8 cellular contexts compared by ENCODE assay signal in genomic region chr9:116153765-116154333, GRCh38. TPM values are rescaled to one million over a fixed set of nuclear protein-coding genes. Genes with fewer than 3 reads are reported as not detected.
DNase-seq lines count a peak whose midpoint lies in the region; ATAC-seq, FAIRE-seq and TF ChIP-seq lines count a peak whose summit lies in the region.

TSS of gene PAPPA (plus strand) at chr9:116153791. CDS start at chr9:116154173, 382 bp downstream.

- peak within 1 kb of the TSS; percentile 96 for H3K4me3 Mint-ChIP-seq in Caco-2 (ENCODE audit: unreplicated experiment)

- peaks cover 43% of the 10 kb centered on the region for H3K27me3 Mint-ChIP-seq in Caco-2 (ENCODE audit: insufficient read depth, unreplicated experiment)

- H3K18ac ChIP-seq in trophoblast cell (ENCODE audit: low read length): peak within 1 kb of the TSS; percentile 85

- WGBS in heart left ventricle, 4 donors: 2 to 4% (median 2%) methylated on average over 30 to 41 of the region's 41 CpGs
- WGBS in trophoblast cell (ENCODE audit: extremely low coverage, insufficient coverage, insufficient read length): no CpG with 5 or more reads among the region's 41 CpGs

- H3K27ac ChIP-seq in heart left ventricle (peak within 1 kb of the TSS; percentile 29 to 92 (median 78)), trophoblast cell (ENCODE audit: low read depth, low read length) (peak within 1 kb of the TSS; percentile 33)

- H3K36me3 Mint-ChIP-seq in Caco-2 (ENCODE audit: insufficient read depth, unreplicated experiment): peaks cover 6% of the 10 kb centered on the region

- peaks cover 12% of the 10 kb centered on the region for H3K4me1 Mint-ChIP-seq in Caco-2 (ENCODE audit: low read depth, unreplicated experiment)

- intact Hi-C loops in Caco-2 (cut with micrococcal nuclease; ENCODE audit: unreplicated experiment): loop anchor here (5.0 to 10.0 kb wide), 3 partner anchors 272 to 562 kb away; no protein-coding TSS in a partner anchor
- intact Hi-C loops in heart left ventricle (cut with DNase I): loop anchor here in 9 of 10 donors (2.0 to 10.0 kb wide), 16 partner anchors 161 to 562 kb away; no protein-coding TSS in a partner anchor

- TF ChIP-seq CTCF in Caco-2 (IDR thresholded peaks at IDR 0.05; ENCODE audit: insufficient read depth in 1 of 2, low read depth in 1 of 2, low read length in 1 of 2, severe bottlenecking in 1 of 2, unreplicated experiment in 1 of 2) (no peak), WI38 (IDR thresholded peaks at IDR 0.05; ENCODE audit: low read depth, low read length) (no peak), heart left ventricle (IDR thresholded peaks at IDR 0.05) (no peak)

- no peak within 1 kb of the TSS for H3K27ac Mint-ChIP-seq in Caco-2 (ENCODE audit: unreplicated experiment)

- peak within 1 kb of the TSS; percentile 56 for H2AFZ ChIP-seq in trophoblast cell (ENCODE audit: insufficient read depth, low read length, poor library complexity)

- CTCF ChIA-PET in Caco-2 (lab: Charles Lee): no interaction called here

- peak within 1 kb of the TSS; percentile 90 for H4K91ac ChIP-seq in trophoblast cell (ENCODE audit: low read depth, low read length)

- no peak within 1 kb of the TSS for H3K4ac ChIP-seq in trophoblast cell (ENCODE audit: low read depth, low read length)

- peak within 1 kb of the TSS; percentile 63 for H4K8ac ChIP-seq in trophoblast cell (ENCODE audit: low read depth, low read length)

- H3K27me3 ChIP-seq in Caco-2 (replicated peaks; ENCODE audit: control insufficient read depth, insufficient read depth, low read length): peaks cover 4% of the 10 kb centered on the region
- peaks cover 0 to 51% (median 4%) of the 10 kb centered on the region in 9 donors for H3K27me3 ChIP-seq in heart left ventricle
- H3K27me3 ChIP-seq in trophoblast cell (ENCODE audit: insufficient read depth, low read length): peaks cover 18% of the 10 kb centered on the region

- H3K9me3 Mint-ChIP-seq in Caco-2 (ENCODE audit: unreplicated experiment): no peaks in the 10 kb centered on the region

- no peak for FAIRE-seq in GM19239 (lab: Jason Lieb, UNC)

- H3K36me3 ChIP-seq in Caco-2 (ENCODE audit: control insufficient read depth, insufficient read depth, low read length): no peaks in the 10 kb centered on the region
- no peaks in the 10 kb centered on the region for H3K36me3 ChIP-seq in heart left ventricle
- H3K36me3 ChIP-seq in trophoblast cell (ENCODE audit: control insufficient read depth in 1 of 2, insufficient read depth in 2 of 2, low read length in 2 of 2): no peaks in the 10 kb centered on the region

- H3K4me3 ChIP-seq in Caco-2 (ENCODE audit: low read depth, low read length) (peak within 1 kb of the TSS; percentile 33), WI38 (ENCODE audit: low read depth, low read length) (peak within 1 kb of the TSS; percentile 62), heart left ventricle (peak within 1 kb of the TSS; percentile 38 to 75 (median 58)), trophoblast cell (ENCODE audit: low read depth, low read length) (peak within 1 kb of the TSS; percentile 78)

- peak within 1 kb of the TSS; percentile 45 for H3K9ac ChIP-seq in trophoblast cell (ENCODE audit: low read length)

- H3K14ac ChIP-seq in trophoblast cell (ENCODE audit: low read length): peak within 1 kb of the TSS; percentile 75

- DNase-seq in Caco-2 (no peak), heart left ventricle (no peak), trophoblast cell (no peak), NCI-H146 treated with DMSO at 0.1 percent for 48 hours (lab: John Stamatoyannopoulos, UW; ENCODE audit: unreplicated experiment) (no peak), GM19239 (ENCODE audit: insufficient read length, low spot score) (no peak)

- peak within 1 kb of the TSS; percentile 24 for H2BK5ac ChIP-seq in trophoblast cell (ENCODE audit: low read depth, low read length, poor library complexity)

- no peaks in the 10 kb centered on the region for H3K4me1 ChIP-seq in Caco-2
- peaks cover 0 to 36% (median 6%) of the 10 kb centered on the region in 12 donors for H3K4me1 ChIP-seq in heart left ventricle
- H3K4me1 ChIP-seq in trophoblast cell (ENCODE audit: control insufficient read depth in 1 of 2, insufficient read depth in 2 of 2, low read length in 2 of 2): peaks cover 4 to 9% of the 10 kb centered on the region in 2 experiments

- H3K4me2 ChIP-seq in trophoblast cell (ENCODE audit: low read length): peak within 1 kb of the TSS; percentile 89

- no peaks in the 10 kb centered on the region for H3K79me2 ChIP-seq in trophoblast cell (ENCODE audit: control insufficient read depth, insufficient read depth, low read length, poor library complexity)

- peak within 1 kb of the TSS; percentile 85 for H2BK120ac ChIP-seq in trophoblast cell (ENCODE audit: insufficient read depth, low read length, poor library complexity)

- BruUV-seq in Caco-2 (replicated peaks; lab: Mats Ljungman, UMichigan): no TSS peak

- POLR2A ChIA-PET in Caco-2 (lab: Charles Lee): no interaction called here

- H2AK5ac ChIP-seq in trophoblast cell (ENCODE audit: low read length): no peak within 1 kb of the TSS

- no peak for TF ChIP-seq POLR2A in heart left ventricle (IDR thresholded peaks at IDR 0.05)

- no peak within 1 kb of the TSS for H2BK12ac ChIP-seq in trophoblast cell (ENCODE audit: low read length)

- ATAC-seq in heart left ventricle: no peak
- ATAC-seq in GM19395 (IDR thresholded peaks at IDR 0.05; ENCODE audit: unreplicated experiment): no peak
- no peak for ATAC-seq in GM21515 (IDR thresholded peaks at IDR 0.05; ENCODE audit: unreplicated experiment)

- peaks cover 7% of the 10 kb centered on the region for H3K79me1 ChIP-seq in trophoblast cell (ENCODE audit: low read length)

- H3K9me3 ChIP-seq in Caco-2 (peaks cover 3% of the 10 kb centered on the region; the same call in 1 of the 2 replicates), heart left ventricle (no peaks in the 10 kb centered on the region), trophoblast cell (ENCODE audit: insufficient read depth, low read depth, low read length) (peaks cover 2% of the 10 kb centered on the region)

- no peak within 1 kb of the TSS for H3K23ac ChIP-seq in trophoblast cell (ENCODE audit: low read length)

- peak within 1 kb of the TSS; percentile 68 for H4K12ac ChIP-seq in trophoblast cell (ENCODE audit: low read depth, low read length)

RNA-seq across cellular contexts. Expression of gene PAPPA, which starts in this region (rescaled TPM):
- total RNA-seq in Caco-2 (2022) (not detected in 2 replicates), heart left ventricle (1 to 10 TPM in 7 of 9 donors, under 1 TPM in 2; 0.65 to 8.5 (median 2.1) TPM)
- polyA plus RNA-seq in heart left ventricle: 1 to 10 TPM in 1 of 2 donors, under 1 TPM in 1; 0.23 to 2.5 TPM
- polyA plus RNA-seq in trophoblast cell (2013): 6.3 and 8.5 TPM in 2 replicates
